ENCODE assay signal across 25 cellular contexts in genomic region chr7:69840248-69840647, GRCh38.
DNase-seq lines count a peak whose midpoint lies in the region; ATAC-seq lines count a peak whose summit lies in the region.
"Had no signal": no experiment of that assay in that cellular context is flagged by ENCODE, and none has a peak within 500 bp of the region (broad histone marks: within the 10 kb centered on the region; RNA-seq: fewer than 3 reads in every experiment).

No MANE protein-coding gene starts in this region.

- WGBS in right cardiac atrium = 51% methylated on average over 3 of the region's 3 CpGs

- H3K9me3 ChIP-seq in BLaER1 treated with 17β-estradiol and CSF1 and Interleukin-3, amounts not matched to agents 10 nM and 100 nM (replicated peaks in 1 of 11) = no peaks in the 10 kb centered on the region
- H3K9me3 ChIP-seq in right cardiac atrium (ENCODE audit: control insufficient read depth, low read length) = no peaks in the 10 kb centered on the region
- H3K9me3 ChIP-seq: A549, upper lobe of left lung had no signal

- H3K4me2 ChIP-seq in BLaER1 treated with 17β-estradiol and CSF1 and Interleukin-3, amounts not matched to agents 10 nM and 100 nM = peak overlapping the region; percentile 33 to 75 (median 50); a peak in 21 of 22 replicates
- H3K4me2 ChIP-seq: A549 had no signal

- H3K27ac ChIP-seq in BLaER1 treated with 17β-estradiol and CSF1 and Interleukin-3, amounts not matched to agents 10 nM and 100 nM = 0 out of 22 replicates have a peak overlapping the region, but pooled peaks of 1 of the 11 experiments have one; percentile 14
- H3K27ac ChIP-seq in right cardiac atrium (ENCODE audit: low read length) = no peak overlapping the region
- H3K27ac ChIP-seq: A549, cardiac muscle cell, RWPE1, upper lobe of left lung, WERI-Rb-1 had no signal

- peaks cover 44% of the 10 kb centered on the region for H3K4me1 Mint-ChIP-seq in memory B cell

- H4K20me1 ChIP-seq in BLaER1 treated with 17β-estradiol and CSF1 and Interleukin-3, amounts not matched to agents 10 nM and 100 nM = peaks cover 9 to 67% (median 48%) of the 10 kb centered on the region in 11 experiments; a peak in 16 of 22 replicates

- H3K27me3 Mint-ChIP-seq in memory B cell = no peaks in the 10 kb centered on the region
- H3K27me3 Mint-ChIP-seq: progenitor cell of endocrine pancreas had no signal

- no peaks in the 10 kb centered on the region for H3K27me3 ChIP-seq in BLaER1 treated with 17β-estradiol and CSF1 and Interleukin-3, amounts not matched to agents 10 nM and 100 nM
- no peaks in the 10 kb centered on the region for H3K27me3 ChIP-seq in right cardiac atrium (ENCODE audit: control insufficient read depth, insufficient read depth)
- H3K27me3 ChIP-seq: cardiac muscle cell, upper lobe of left lung had no signal

- H3K9me3 Mint-ChIP-seq in memory B cell = peaks cover 2% of the 10 kb centered on the region
- H3K9me3 Mint-ChIP-seq: activated naive CD8-positive, alpha-beta T cell treated with anti-CD3 and anti-CD28 coated beads for 36 hours; natural killer cell treated with Interleukin-12 subunit alpha and Interleukin-12 subunit beta and Interleukin-15 and Interleukin-18, amount 100 ng/mL, for 72 hours had no signal

- peak; percentile 18 for DNase-seq in SW480 (ENCODE audit: low spot score)
- no peak for DNase-seq in memory B cell (ENCODE audit: low spot score in 2 of 2)
- DNase-seq in right cardiac atrium = no peak
- no peak for DNase-seq in cerebellum (ENCODE audit: low spot score)
- no peak for DNase-seq in NCI-H1436 treated with DMSO at 0.1 percent for 48 hours (lab: John Stamatoyannopoulos, UW)
- DNase-seq: activated CD8-positive, alpha-beta memory T cell treated with anti-CD3 and anti-CD28 coated beads for 24 hours; activated naive CD8-positive, alpha-beta T cell treated with anti-CD3 and anti-CD28 coated beads for 36 hours; DMS53; HFFc6; islet precursor cell; KBM-7; NCI-H1092; NCI-H2107; NCI-H748 treated with DMSO at 0.1 percent for 48 hours; stimulated activated naive CD4-positive, alpha-beta T cell treated with Interleukin-2 at 50 U/mL for 16 hours; upper lobe of left lung; WERI-Rb-1 had no signal

- peak overlapping the region; percentile 84 for H3K27ac Mint-ChIP-seq in memory B cell
- H3K27ac Mint-ChIP-seq: activated naive CD8-positive, alpha-beta T cell treated with anti-CD3 and anti-CD28 coated beads for 36 hours; HFFc6; natural killer cell treated with Interleukin-12 subunit alpha and Interleukin-12 subunit beta and Interleukin-15 and Interleukin-18, amount 100 ng/mL, for 72 hours; progenitor cell of endocrine pancreas had no signal

- no peak overlapping the region for H3K9ac ChIP-seq in BLaER1 treated with 17β-estradiol and CSF1 and Interleukin-3, amounts not matched to agents 10 nM and 100 nM

- peaks cover 21 to 64% (median 54%) of the 10 kb centered on the region in 10 experiments for H3K4me1 ChIP-seq in BLaER1 treated with 17β-estradiol and CSF1 and Interleukin-3, amounts not matched to agents 10 nM and 100 nM
- H3K4me1 ChIP-seq in right cardiac atrium (ENCODE audit: control insufficient read depth, insufficient read depth, low read length) = no peaks in the 10 kb centered on the region

- ATAC-seq in HG02884 (IDR thresholded peaks at IDR 0.05; ENCODE audit: unreplicated experiment) (peak; percentile 36), memory B cell (ENCODE audit: low read depth) (peak; percentile 23), right cardiac atrium (no peak), HG03469 (IDR thresholded peaks at IDR 0.05; ENCODE audit: unreplicated experiment) (no peak)
- ATAC-seq: A549; natural killer cell treated with Interleukin-12 subunit alpha and Interleukin-12 subunit beta and Interleukin-15 and Interleukin-18, amount 100 ng/mL, for 72 hours had no signal

- peak overlapping the region; percentile 61 for H3K4me3 Mint-ChIP-seq in memory B cell
- H3K4me3 Mint-ChIP-seq: activated naive CD8-positive, alpha-beta T cell treated with anti-CD3 and anti-CD28 coated beads for 36 hours; HFFc6; natural killer cell treated with Interleukin-12 subunit alpha and Interleukin-12 subunit beta and Interleukin-15 and Interleukin-18, amount 100 ng/mL, for 72 hours had no signal

- peaks cover 2% of the 10 kb centered on the region for H3K36me3 Mint-ChIP-seq in memory B cell
- H3K36me3 Mint-ChIP-seq: activated naive CD8-positive, alpha-beta T cell treated with anti-CD3 and anti-CD28 coated beads for 36 hours; natural killer cell treated with Interleukin-12 subunit alpha and Interleukin-12 subunit beta and Interleukin-15 and Interleukin-18, amount 100 ng/mL, for 72 hours had no signal

- intact Hi-C loops in right cardiac atrium (cut with DNase I) = no loop called here

- no peak overlapping the region for H3K4me3 ChIP-seq in BLaER1 treated with 17β-estradiol and CSF1 and Interleukin-3, amounts not matched to agents 10 nM and 100 nM
- no peak overlapping the region for H3K4me3 ChIP-seq in right cardiac atrium (ENCODE audit: low read length)
- H3K4me3 ChIP-seq: A549, cardiac muscle cell, upper lobe of left lung had no signal

- H3K36me3 ChIP-seq in BLaER1 treated with 17β-estradiol and CSF1 and Interleukin-3, amounts not matched to agents 10 nM and 100 nM = no peaks in the 10 kb centered on the region
- H3K36me3 ChIP-seq: cardiac muscle cell, upper lobe of left lung, WERI-Rb-1 had no signal

Comparison
In these comparisons a context has a peak if more than half of its experiments do, and no peak if none do; other contexts are left out.
1. ATAC-seq: peak in HG02884 (single experiment) and memory B cell (single experiment); none in right cardiac atrium (0 of 2) and HG03469 (single experiment).